7 cellular contexts compared by ENCODE assay signal in the genomic region with DNA sequence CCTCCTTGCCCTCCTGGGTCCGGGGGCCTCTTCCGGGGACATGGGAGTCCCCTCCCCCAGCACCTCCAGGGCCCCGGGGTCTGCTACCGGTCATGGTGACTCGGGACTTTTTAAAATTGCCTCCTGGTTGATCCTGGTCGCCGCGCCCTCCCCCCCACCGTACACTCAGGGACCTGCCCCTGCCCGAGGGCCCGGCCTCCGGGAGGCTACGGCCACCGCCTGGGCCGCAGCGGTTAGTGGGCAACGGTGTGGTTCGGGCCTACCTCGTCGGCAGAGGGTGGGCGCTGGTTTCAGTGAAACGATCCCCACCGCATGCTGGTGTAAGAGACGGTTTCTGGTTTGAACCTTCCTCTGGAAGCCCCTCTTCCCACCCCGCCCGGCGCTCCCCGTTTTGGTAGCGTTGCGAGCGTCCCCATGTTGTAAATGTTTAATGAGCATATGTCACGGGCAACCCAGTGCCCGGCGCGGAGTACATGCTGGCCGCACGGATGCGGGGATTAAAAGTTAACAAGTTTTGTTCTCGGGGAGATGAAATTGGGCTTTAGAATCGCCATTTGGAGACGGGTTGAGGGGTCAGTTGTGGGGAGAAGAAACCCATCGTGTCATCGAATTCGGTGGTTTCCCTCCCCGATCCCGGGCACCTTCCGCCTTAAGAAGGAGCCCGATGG. TPM values are rescaled to one million over a fixed set of nuclear protein-coding genes. Genes with fewer than 3 reads are reported as not detected.
DNase-seq lines count a peak whose midpoint lies in the region; ATAC-seq and TF ChIP-seq lines count a peak whose summit lies in the region.

No MANE protein-coding gene starts in this region.

- no peak for DNase-seq in HCT116 (ENCODE audit: low read depth, low spot score)
- DNase-seq in T-helper 2 cell treated with Interferon-gamma antibody and Interleukin-4, amounts not matched to agents 5 μg/mL and 100 μg/mL, for 36 hours (ENCODE audit: low spot score): peak; percentile 32
- DNase-seq in kidney epithelial cell (ENCODE audit: low read depth): no peak
- DNase-seq in stimulated activated CD4-positive, alpha-beta T cell treated with anti-CD3 and anti-CD28 coated beads, Interleukin-1b, Interleukin-23, amount 100 ng/mL, for 4 hours (ENCODE audit: low read depth in 2 of 2): peak; percentile 15 to 38

- peaks cover 45% of the 10 kb centered on the region for H3K4me1 Mint-ChIP-seq in T-helper 2 cell treated with Interferon-gamma antibody and Interleukin-4, amounts not matched to agents 5 μg/mL and 100 μg/mL, for 36 hours (ENCODE audit: low read depth)
- peaks cover 58% of the 10 kb centered on the region for H3K4me1 Mint-ChIP-seq in brain

- peak overlapping the region; percentile 95 for H3K4me2 ChIP-seq in HCT116 (ENCODE audit: low read length)

- H3K4me3 ChIP-seq in HCT116 (replicated peaks in 1 of 2; ENCODE audit: low read depth in 1 of 2, low read length in 2 of 2) (peak overlapping the region; percentile 90 to 92), kidney epithelial cell (ENCODE audit: low read depth, low read length) (peak overlapping the region; percentile 77)

- RAD21 ChIA-PET in HCT116 (lab: Charles Lee; ENCODE audit: low non-redundant PET in 1 of 2, low total read pairs in 2 of 2, uncharacterized antibody in 2 of 2, unreplicated experiment in 2 of 2): no interaction called here

- H3K9me3 Mint-ChIP-seq in T-helper 2 cell treated with Interferon-gamma antibody and Interleukin-4, amounts not matched to agents 5 μg/mL and 100 μg/mL, for 36 hours: no peaks in the 10 kb centered on the region
- no peaks in the 10 kb centered on the region for H3K9me3 Mint-ChIP-seq in brain

- H3K9ac ChIP-seq in HCT116 (ENCODE audit: low read length): peak overlapping the region; percentile 94

- no peak for TF ChIP-seq RAD21 in HCT116 (IDR thresholded peaks at IDR 0.05; ENCODE audit: low read depth)

- no peaks in the 10 kb centered on the region for H3K27me3 Mint-ChIP-seq in T-helper 2 cell treated with Interferon-gamma antibody and Interleukin-4, amounts not matched to agents 5 μg/mL and 100 μg/mL, for 36 hours (ENCODE audit: low read depth)
- H3K27me3 Mint-ChIP-seq in brain: peaks cover 10% of the 10 kb centered on the region

- CTCF ChIA-PET in HCT116 (lab: Charles Lee): no interaction called here

- peak; percentile 12 for TF ChIP-seq POLR2A in HCT116 (IDR thresholded peaks at IDR 0.05; ENCODE audit: borderline replicate concordance, extremely low read depth, insufficient read depth, insufficient read length)

- H3K27ac ChIP-seq in HCT116 (ENCODE audit: low read depth, low read length): peak overlapping the region; percentile 94

- intact Hi-C loops in HCT116 (cut with micrococcal nuclease): no loop called here

- ATAC-seq in HCT116 (0 out of 2 replicates have a peak, but pooled peaks have one; percentile 1), esophagus mucosa (no peak), GM18909 (IDR thresholded peaks at IDR 0.05; ENCODE audit: poor library complexity, unreplicated experiment) (no peak)

- no peaks in the 10 kb centered on the region for H3K9me2 ChIP-seq in HCT116 (ENCODE audit: insufficient read depth)

- H4K20me1 ChIP-seq in HCT116 (ENCODE audit: insufficient read depth): peaks cover 31% of the 10 kb centered on the region; the same call in 1 of the 2 replicates

- no peaks in the 10 kb centered on the region for H3K9me3 ChIP-seq in HCT116 (ENCODE audit: control insufficient read depth in 1 of 2, insufficient read depth in 1 of 2, low read depth in 1 of 2, low read length in 2 of 2)

- H3K27me3 ChIP-seq in HCT116 (ENCODE audit: insufficient read depth, low read length): no peaks in the 10 kb centered on the region
- H3K27me3 ChIP-seq in kidney epithelial cell (ENCODE audit: control insufficient read depth, insufficient read depth, low read length): no peaks in the 10 kb centered on the region

- H3K36me3 Mint-ChIP-seq in T-helper 2 cell treated with Interferon-gamma antibody and Interleukin-4, amounts not matched to agents 5 μg/mL and 100 μg/mL, for 36 hours (ENCODE audit: low read depth): peaks cover 8% of the 10 kb centered on the region
- H3K36me3 Mint-ChIP-seq in brain: no peaks in the 10 kb centered on the region

- H3K36me3 ChIP-seq in HCT116 (ENCODE audit: control insufficient read depth in 1 of 2, insufficient read depth in 2 of 2, low read length in 2 of 2) (peaks cover 0 to 4% of the 10 kb centered on the region in 2 experiments; a peak in 1 of 4 replicates), kidney epithelial cell (ENCODE audit: control insufficient read depth, insufficient read depth, low read length) (no peaks in the 10 kb centered on the region)

- TSS peak; percentile 12 for BruUV-seq in HCT116 (replicated peaks; lab: Mats Ljungman, UMichigan)

- peaks cover 32 to 58% of the 10 kb centered on the region in 2 experiments for H3K4me1 ChIP-seq in HCT116 (ENCODE audit: control insufficient read depth in 1 of 2, insufficient read depth in 2 of 2, low read length in 2 of 2)

- H2AFZ ChIP-seq in HCT116 (ENCODE audit: low read depth, low read length, poor library complexity, severe bottlenecking): no peak overlapping the region

- H3K79me2 ChIP-seq in HCT116 (ENCODE audit: insufficient read depth, low read length): peaks cover 69% of the 10 kb centered on the region

- POLR2A ChIA-PET in HCT116 (lab: Charles Lee): no interaction called here

- peak overlapping the region; percentile 98 for H3K27ac Mint-ChIP-seq in T-helper 2 cell treated with Interferon-gamma antibody and Interleukin-4, amounts not matched to agents 5 μg/mL and 100 μg/mL, for 36 hours
- peak overlapping the region; percentile 92 to 99 (median 99) for H3K27ac Mint-ChIP-seq in brain

- TF ChIP-seq CTCF in HCT116 (IDR thresholded peaks at IDR 0.05 in 2 of 3, conservative IDR thresholded peaks at IDR 0.05 in 1 of 3; ENCODE audit: borderline replicate concordance in 1 of 3, insufficient read depth in 1 of 3, low read depth in 2 of 3, low read length in 2 of 3) (no peak), brain (conservative IDR thresholded peaks at IDR 0.05) (no peak), kidney epithelial cell (IDR thresholded peaks at IDR 0.05; ENCODE audit: insufficient read depth, low read length, poor library complexity, severe bottlenecking) (no peak)

- H3K4me3 Mint-ChIP-seq in T-helper 2 cell treated with Interferon-gamma antibody and Interleukin-4, amounts not matched to agents 5 μg/mL and 100 μg/mL, for 36 hours: peak overlapping the region; percentile 94
- peak overlapping the region; percentile 96 to 99 (median 98) for H3K4me3 Mint-ChIP-seq in brain

TF ChIP-seq in HCT116, 20 proteins besides CTCF, POLR2A, EP300 and RAD21:
- TF ChIP-seq YY1 (IDR thresholded peaks at IDR 0.05; ENCODE audit: extremely low read depth, insufficient replicate concordance, low read depth, low read length) (no peak), EZH2 (IDR thresholded peaks at IDR 0.05) (no peak), ZFX (IDR thresholded peaks at IDR 0.05) (peak; percentile 76), REST (IDR thresholded peaks at IDR 0.05; ENCODE audit: low read depth) (no peak), POLR2AphosphoS5 (IDR thresholded peaks at IDR 0.05; ENCODE audit: low read depth, low read length) (peak; percentile 11; the same call in 1 of the 2 replicates)

RNA-seq across cellular contexts. Expression of gene LARP1, which starts 1.2 kb away (rescaled TPM):
- total RNA-seq in HCT116 (2021; ENCODE audit: unreplicated experiment) (201 TPM), kidney epithelial cell (142 and 147 TPM in 2 replicates), esophagus mucosa (144 TPM)
- polyA plus RNA-seq in HCT116 (2012): 71.0 and 79.3 TPM in 2 replicates
- 86.7 TPM for polyA plus RNA-seq in brain (ENCODE audit: insufficient read depth, low read depth, low replicate concordance)

Comparison
In these comparisons a context has a peak if more than half of its experiments do, and no peak if none do; other contexts are left out.
1. DNase-seq: peak in T-helper 2 cell treated with Interferon-gamma antibody and Interleukin-4, amounts not matched to agents 5 μg/mL and 100 μg/mL, for 36 hours (single experiment) and stimulated activated CD4-positive, alpha-beta T cell treated with anti-CD3 and anti-CD28 coated beads, Interleukin-1b, Interleukin-23, amount 100 ng/mL, for 4 hours (2 of 2); none in HCT116 (single experiment) and kidney epithelial cell (single experiment).